ENCODE assay signal across 22 cellular contexts in the genomic region with DNA sequence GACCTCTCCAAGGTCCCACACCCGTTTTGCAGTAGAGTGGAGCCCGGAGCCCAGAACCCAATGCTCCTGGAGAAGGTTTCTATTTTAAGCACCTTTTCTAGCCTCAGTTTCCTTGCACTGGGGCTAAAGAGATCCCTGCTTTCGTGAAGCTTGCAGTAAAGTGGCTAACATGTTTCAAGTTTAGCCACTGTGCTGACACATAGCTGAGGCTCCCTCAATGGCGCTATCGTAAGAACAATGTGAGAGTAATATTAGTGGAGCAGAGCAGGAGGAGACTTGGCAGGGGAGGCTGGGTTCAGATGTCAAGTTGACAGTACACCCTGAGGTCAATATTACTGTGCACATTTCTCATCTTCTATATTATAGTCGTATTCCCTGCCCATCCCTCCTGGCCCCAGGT. TPM values are rescaled to one million over a fixed set of nuclear protein-coding genes. Genes with fewer than 3 reads are reported as not detected.
DNase-seq lines count a peak whose midpoint lies in the region; FAIRE-seq and TF ChIP-seq lines count a peak whose summit lies in the region.
"Had no signal": no experiment of that assay in that cellular context is flagged by ENCODE, and none has a peak within 500 bp of the region (broad histone marks: within the 10 kb centered on the region; RNA-seq: fewer than 3 reads in every experiment).

No MANE protein-coding gene starts in this region.

- FAIRE-seq in GM19239 (lab: Jason Lieb, UNC) (peak; percentile 74), H1 (lab: Jason Lieb, UNC) (no peak)
- FAIRE-seq: GM12892, GM18507 had no signal

- no peak overlapping the region for H3K56ac ChIP-seq in H1 (replicated peaks; ENCODE audit: insufficient read length, low read depth, low read length)

- no peaks in the 10 kb centered on the region for H3K79me1 ChIP-seq in H1 (ENCODE audit: low read depth, low read length)

- no peaks in the 10 kb centered on the region for H3K36me3 ChIP-seq in H1 (ENCODE audit: control insufficient read depth in 2 of 4, insufficient read depth in 4 of 4, low read length in 3 of 4)
- no peaks in the 10 kb centered on the region for H3K36me3 ChIP-seq in osteoblast (ENCODE audit: insufficient read depth, low read length)
- no peaks in the 10 kb centered on the region for H3K36me3 ChIP-seq in skeletal muscle tissue (ENCODE audit: control insufficient read depth in 3 of 3, insufficient read depth in 3 of 3, low read length in 3 of 3)
- H3K36me3 ChIP-seq in colonic mucosa: no peaks in the 10 kb centered on the region
- H3K36me3 ChIP-seq: BLaER1, HAP-1 had no signal

- no peak overlapping the region for H3K4me2 ChIP-seq in H1 (ENCODE audit: insufficient read depth in 1 of 2, low read depth in 2 of 2, low read length in 2 of 2)
- no peak overlapping the region for H3K4me2 ChIP-seq in osteoblast (ENCODE audit: insufficient read depth, low read length)
- H3K4me2 ChIP-seq: BLaER1 had no signal

- 91% methylated on average over 6 of the region's 6 CpGs; no CpG with 5 or more reads in 1 of the 2 experiments for WGBS in H1 (ENCODE audit: extremely low coverage in 1 of 2, insufficient coverage in 1 of 2, insufficient read length in 1 of 2, insufficient replicate concordance in 2 of 2, low coverage in 1 of 2, low lambda C conversion rate in 2 of 2, missing lambda C conversion rate in 1 of 2), 2 experiments

- no peak for TF ChIP-seq POLR2A in H1 (IDR thresholded peaks at IDR 0.05; ENCODE audit: control extremely low read depth in 1 of 2, low read depth in 2 of 2, low read length in 2 of 2)

- H3K27ac Mint-ChIP-seq in T-helper 2 cell treated with Interferon-gamma antibody and Interleukin-4, amounts not matched to agents 5 μg/mL and 100 μg/mL, for 36 hours: no peak overlapping the region
- H3K27ac Mint-ChIP-seq: CD14-positive monocyte; CD4-positive, alpha-beta memory T cell had no signal

- H3K4me3 ChIP-seq in H1 (ENCODE audit: extremely low read depth in 1 of 4, insufficient read depth in 2 of 4, low read depth in 3 of 4, low read length in 4 of 4) (no peak overlapping the region), osteoblast (ENCODE audit: insufficient read depth, low read length) (no peak overlapping the region), skeletal muscle tissue (ENCODE audit: low read length in 3 of 3) (peak overlapping the region in 1 of 3 donors; percentile 39), colonic mucosa (no peak overlapping the region)
- H3K4me3 ChIP-seq: BLaER1, HAP-1 had no signal

- no peak overlapping the region for H2AK5ac ChIP-seq in H1 (ENCODE audit: low read depth, low read length)

- H3K27ac ChIP-seq in H1 (ENCODE audit: low read depth, low read length) (no peak overlapping the region), osteoblast (ENCODE audit: low read depth, low read length) (no peak overlapping the region), skeletal muscle tissue (ENCODE audit: low read depth, low read length) (no peak overlapping the region), colonic mucosa (no peak overlapping the region)
- H3K27ac ChIP-seq: BLaER1 had no signal

- H3K4me1 Mint-ChIP-seq in T-helper 2 cell treated with Interferon-gamma antibody and Interleukin-4, amounts not matched to agents 5 μg/mL and 100 μg/mL, for 36 hours (ENCODE audit: low read depth): no peaks in the 10 kb centered on the region
- H3K4me1 Mint-ChIP-seq: CD14-positive monocyte; CD4-positive, alpha-beta memory T cell had no signal

- TF ChIP-seq CTCF in H1 (IDR thresholded peaks at IDR 0.05; ENCODE audit: control extremely low read depth in 1 of 3, insufficient read depth in 1 of 3, low read depth in 1 of 3, low read length in 3 of 3) (no peak), osteoblast (IDR thresholded peaks at IDR 0.05; ENCODE audit: extremely low read depth, low read depth, low read length) (no peak), colonic mucosa (IDR thresholded peaks at IDR 0.05) (no peak)

- no peak overlapping the region for H2BK12ac ChIP-seq in H1 (ENCODE audit: low read depth, low read length)

- CTCF ChIA-PET in H1 (lab: Charles Lee; ENCODE audit: partially characterized antibody): interaction anchor here (0.6 to 1.4 kb wide), 4 partner anchors 11 to 591 kb away, joined by 3 to 4 read pairs (median 3); no protein-coding TSS in a partner anchor

- H3K23me2 ChIP-seq in H1 (ENCODE audit: low read depth, low read length): no peaks in the 10 kb centered on the region

- no peak overlapping the region for H3K4me3 Mint-ChIP-seq in T-helper 2 cell treated with Interferon-gamma antibody and Interleukin-4, amounts not matched to agents 5 μg/mL and 100 μg/mL, for 36 hours
- H3K4me3 Mint-ChIP-seq: CD14-positive monocyte; CD4-positive, alpha-beta memory T cell had no signal

- no peaks in the 10 kb centered on the region for H3K27me3 ChIP-seq in H1 (replicated peaks in 1 of 4; ENCODE audit: control insufficient read depth in 3 of 4, extremely low read depth in 1 of 4, insufficient read depth in 3 of 4, low read length in 3 of 4)
- no peaks in the 10 kb centered on the region for H3K27me3 ChIP-seq in osteoblast (ENCODE audit: insufficient read depth, low read length)
- no peaks in the 10 kb centered on the region for H3K27me3 ChIP-seq in skeletal muscle tissue (ENCODE audit: control insufficient read depth in 3 of 3, insufficient read depth in 3 of 3, low read length in 3 of 3)
- H3K27me3 ChIP-seq in colonic mucosa: no peaks in the 10 kb centered on the region
- H3K27me3 ChIP-seq: BLaER1 had no signal

- intact Hi-C loops in colonic mucosa (cut with DNase I): no loop called here

- H3K23ac ChIP-seq in H1 (ENCODE audit: insufficient read length): no peak overlapping the region

- no peak overlapping the region for H2BK15ac ChIP-seq in H1 (ENCODE audit: low read length)

- H2BK120ac ChIP-seq in H1 (replicated peaks; ENCODE audit: low read depth, low read length): no peak overlapping the region

- no peak overlapping the region for H4K5ac ChIP-seq in H1 (ENCODE audit: insufficient read length, low read depth, low read length)

- no peak overlapping the region for H3K14ac ChIP-seq in H1 (ENCODE audit: insufficient read length)

- H2BK20ac ChIP-seq in H1 (ENCODE audit: low read length): no peak overlapping the region

- H2AFZ ChIP-seq in H1 (ENCODE audit: low read length): peak overlapping the region; percentile 21; the same call in 1 of the 2 replicates
- no peak overlapping the region for H2AFZ ChIP-seq in osteoblast (ENCODE audit: low read length)

- H3K79me2 ChIP-seq in H1 (ENCODE audit: control insufficient read depth in 1 of 2, insufficient read depth in 2 of 2, low read length in 2 of 2) (no peaks in the 10 kb centered on the region), osteoblast (ENCODE audit: insufficient read depth, low read length) (no peaks in the 10 kb centered on the region)

- H2BK5ac ChIP-seq in H1 (ENCODE audit: low read depth, low read length): no peak overlapping the region

- no peak for DNase-seq in GM19239 (ENCODE audit: insufficient read length, low spot score)
- no peak for DNase-seq in H1 (ENCODE audit: low read depth in 1 of 2, low spot score in 2 of 2)
- DNase-seq in osteoblast (ENCODE audit: insufficient read length, low spot score, missing footprints): peak; percentile 66
- DNase-seq in colonic mucosa: no peak
- DNase-seq in amygdala (lab: John Stamatoyannopoulos, UW): no peak
- DNase-seq in T-helper 2 cell treated with Interferon-gamma antibody and Interleukin-4, amounts not matched to agents 5 μg/mL and 100 μg/mL, for 36 hours (ENCODE audit: low spot score): no peak
- DNase-seq: 8988T; CD4-positive, alpha-beta memory T cell; DMS153; DMS79; GDM1 had no signal

- POLR2A ChIA-PET in H1 (lab: Charles Lee; ENCODE audit: partially characterized antibody): no interaction called here

- H3K36me3 Mint-ChIP-seq in T-helper 2 cell treated with Interferon-gamma antibody and Interleukin-4, amounts not matched to agents 5 μg/mL and 100 μg/mL, for 36 hours (ENCODE audit: low read depth): no peaks in the 10 kb centered on the region
- H3K36me3 Mint-ChIP-seq: CD14-positive monocyte; CD4-positive, alpha-beta memory T cell had no signal

- H3K18ac ChIP-seq in H1 (ENCODE audit: extremely low read depth, low read length): no peak overlapping the region

- H4K20me1 ChIP-seq in H1 (replicated peaks in 1 of 2; ENCODE audit: control insufficient read depth in 1 of 2, insufficient read depth in 2 of 2, low read length in 2 of 2) (no peaks in the 10 kb centered on the region), osteoblast (ENCODE audit: insufficient read depth, low read length) (no peaks in the 10 kb centered on the region)
- H4K20me1 ChIP-seq: BLaER1 had no signal

- no peaks in the 10 kb centered on the region for H3K9me3 Mint-ChIP-seq in T-helper 2 cell treated with Interferon-gamma antibody and Interleukin-4, amounts not matched to agents 5 μg/mL and 100 μg/mL, for 36 hours
- H3K9me3 Mint-ChIP-seq: CD4-positive, alpha-beta memory T cell had no signal

- H4K8ac ChIP-seq in H1 (ENCODE audit: extremely low read depth, insufficient read depth, low read length): no peak overlapping the region

- H3K9me3 ChIP-seq in H1 (ENCODE audit: insufficient read depth in 2 of 2, low read depth in 1 of 2, low read length in 1 of 2): no peaks in the 10 kb centered on the region
- no peaks in the 10 kb centered on the region for H3K9me3 ChIP-seq in osteoblast (ENCODE audit: low read depth, low read length)
- H3K9me3 ChIP-seq in skeletal muscle tissue (ENCODE audit: control insufficient read depth in 3 of 3, low read length in 3 of 3): no peaks in the 10 kb centered on the region
- no peaks in the 10 kb centered on the region for H3K9me3 ChIP-seq in colonic mucosa
- H3K9me3 ChIP-seq: BLaER1, HAP-1 had no signal

- no peak overlapping the region for H3K9ac ChIP-seq in H1 (replicated peaks in 1 of 4; ENCODE audit: extremely low read depth in 1 of 4, low read depth in 3 of 4, low read length in 3 of 4)
- H3K9ac ChIP-seq in skeletal muscle tissue (ENCODE audit: low read depth in 1 of 3, low read length in 3 of 3): peak overlapping the region in 2 of 3 donors; percentile 27 to 55
- H3K9ac ChIP-seq in colonic mucosa (ENCODE audit: low read depth in 2 of 2, low read length in 2 of 2): no peak overlapping the region
- H3K9ac ChIP-seq: BLaER1 had no signal

- H3K4me1 ChIP-seq in H1 (replicated peaks in 1 of 4; ENCODE audit: control insufficient read depth in 3 of 4, insufficient read depth in 4 of 4, low read length in 3 of 4): peaks cover 0 to 7% (median 4%) of the 10 kb centered on the region in 4 experiments; a peak in 3 of 7 replicates
- no peaks in the 10 kb centered on the region for H3K4me1 ChIP-seq in osteoblast (ENCODE audit: insufficient read depth, low read length)
- H3K4me1 ChIP-seq in skeletal muscle tissue (ENCODE audit: control insufficient read depth in 3 of 3, insufficient read depth in 3 of 3, low read length in 3 of 3): peaks cover 2 to 18% (median 14%) of the 10 kb centered on the region in 3 donors
- H3K4me1 ChIP-seq in colonic mucosa: no peaks in the 10 kb centered on the region
- H3K4me1 ChIP-seq: BLaER1, HAP-1 had no signal

- H4K91ac ChIP-seq in H1 (replicated peaks; ENCODE audit: insufficient read length, low read length): no peak overlapping the region

- TF ChIP-seq RAD21 in H1 (IDR thresholded peaks at IDR 0.05 in 1 of 2, conservative IDR thresholded peaks at IDR 0.05 in 1 of 2; ENCODE audit: low read depth in 2 of 2, low read length in 2 of 2): no peak

- no peak overlapping the region for H3K4ac ChIP-seq in H1 (replicated peaks; ENCODE audit: insufficient read length, low read depth, low read length)

- H3K27me3 Mint-ChIP-seq in T-helper 2 cell treated with Interferon-gamma antibody and Interleukin-4, amounts not matched to agents 5 μg/mL and 100 μg/mL, for 36 hours (ENCODE audit: low read depth): peaks cover 7% of the 10 kb centered on the region

- TF ChIP-seq EP300 in H1 (IDR thresholded peaks at IDR 0.05; ENCODE audit: borderline replicate concordance in 1 of 2, low read depth in 2 of 2, low read length in 2 of 2): no peak

RNA-seq across cellular contexts. Expression of gene CTXN3, which starts 7.9 kb away (rescaled TPM):
- not detected in 2 replicates for total RNA-seq in H1 (2021; fragmentation: NEBNext Ultra II Directional; extraction: Animal tissue kit (Norgen Biotek cat#: 25700))
- polyA plus RNA-seq in H1 (2011; rRNA removed): 0.05 TPM in 1 of 2 replicates, not detected in the other
- polyA plus RNA-seq in H1 (2011; cell fraction: cytosol; rRNA removed): not detected
- not detected for polyA plus RNA-seq in H1 (2011; cell fraction: nucleus; rRNA removed)
- polyA plus RNA-seq in H1 (2012, experiment 1 of 2): not detected in 4 replicates
- polyA plus RNA-seq in H1 (2012, experiment 2 of 2): not detected
- polyA plus RNA-seq in H1 (2013, experiment 1 of 2): not detected
- not detected for polyA plus RNA-seq in H1 (2013, experiment 2 of 2)
- not detected in 2 replicates for polyA minus RNA-seq in H1 (2011; rRNA and poly(A)+ RNA removed)
- not detected for polyA minus RNA-seq in H1 (2011; cell fraction: cytosol; rRNA and poly(A)+ RNA removed)
- polyA minus RNA-seq in H1 (2011; cell fraction: nucleus; rRNA and poly(A)+ RNA removed): not detected
- total RNA-seq in osteoblast (not detected in 2 replicates), skeletal muscle tissue (1.0 TPM), colonic mucosa (not detected)
- total RNA-seq: A673; CD4-positive, alpha-beta memory T cell; Daoy; H4; HT-29 had no signal
- polyA plus RNA-seq: AG04450; CD14-positive monocyte; CD4-positive, alpha-beta memory T cell had no signal

RNA-seq across cellular contexts. Expression of gene CCDC192, which starts 46.4 kb away (rescaled TPM):
- total RNA-seq in H1 (2021; fragmentation: NEBNext Ultra II Directional; extraction: Animal tissue kit (Norgen Biotek cat#: 25700)): 0.61 and 0.63 TPM in 2 replicates
- polyA plus RNA-seq in H1 (2011; rRNA removed): not detected in 2 replicates
- not detected for polyA plus RNA-seq in H1 (2011; cell fraction: cytosol; rRNA removed)
- not detected for polyA plus RNA-seq in H1 (2011; cell fraction: nucleus; rRNA removed)
- polyA plus RNA-seq in H1 (2012, experiment 1 of 2): 0.40 to 0.52 TPM in 2 of 4 replicates, not detected in the others
- not detected for polyA plus RNA-seq in H1 (2012, experiment 2 of 2)
- polyA plus RNA-seq in H1 (2013, experiment 1 of 2): 0.47 TPM
- 0.31 TPM for polyA plus RNA-seq in H1 (2013, experiment 2 of 2)
- 1.4 and 1.5 TPM in 2 replicates for polyA minus RNA-seq in H1 (2011; rRNA and poly(A)+ RNA removed)
- polyA minus RNA-seq in H1 (2011; cell fraction: cytosol; rRNA and poly(A)+ RNA removed): not detected
- polyA minus RNA-seq in H1 (2011; cell fraction: nucleus; rRNA and poly(A)+ RNA removed): 6.3 TPM
- not detected in 2 replicates for total RNA-seq in osteoblast
- not detected for total RNA-seq in skeletal muscle tissue
- total RNA-seq in colonic mucosa: not detected
- total RNA-seq: A673; CD4-positive, alpha-beta memory T cell; Daoy; H4; HT-29 had no signal
- polyA plus RNA-seq: AG04450; CD14-positive monocyte; CD4-positive, alpha-beta memory T cell had no signal

Comparison
In these comparisons a context has a peak if more than half of its experiments do, and no peak if none do; other contexts are left out.
1. H3K9ac ChIP-seq: peak in skeletal muscle tissue (2 of 3); none in H1 (0 of 4) and colonic mucosa (0 of 2).